ENCODE assay signal across 12 cellular contexts in genomic region chr5:116532762-116533525, GRCh38. TPM values are rescaled to one million over a fixed set of nuclear protein-coding genes. Genes with fewer than 3 reads are reported as not detected.
A peak's percentile ranks its signal among the peaks of the same experiment; 100 is the strongest.
DNase-seq lines count a peak whose midpoint lies in the region; ATAC-seq, FAIRE-seq and TF ChIP-seq lines count a peak whose summit lies in the region.
"Had no signal": no experiment of that assay in that cellular context is flagged by ENCODE, and none has a peak within 500 bp of the region (broad histone marks: within the 10 kb centered on the region; RNA-seq: fewer than 3 reads in every experiment).

No MANE protein-coding gene starts in this region.

- ATAC-seq in GM19452 (IDR thresholded peaks at IDR 0.05; ENCODE audit: unreplicated experiment) (peak; percentile 81), HG03025 (IDR thresholded peaks at IDR 0.05; ENCODE audit: low FRiP score, unreplicated experiment) (no peak), HG02970 (IDR thresholded peaks at IDR 0.05; ENCODE audit: low FRiP score, unreplicated experiment) (no peak)
- ATAC-seq: HCT116 had no signal

- H3K14ac ChIP-seq in trophoblast cell (ENCODE audit: low read length), result no peak overlapping the region

- no peaks in the 10 kb centered on the region for H3K9me3 Mint-ChIP-seq in activated CD4-positive, alpha-beta memory T cell treated with anti-CD3 and anti-CD28 coated beads for 36 hours
- H3K9me3 Mint-ChIP-seq: activated naive CD4-positive, alpha-beta T cell treated with anti-CD3 and anti-CD28 coated beads, Interleukin-2, amount 10 ng/mL, durations not matched to agents 7 days and 5 days had no signal

- peaks cover 2 to 4% of the 10 kb centered on the region in 2 experiments for H3K36me3 ChIP-seq in trophoblast cell (ENCODE audit: control insufficient read depth in 1 of 2, insufficient read depth in 2 of 2, low read length in 2 of 2)
- H3K36me3 ChIP-seq: esophagus squamous epithelium had no signal

- H2BK12ac ChIP-seq in trophoblast cell (ENCODE audit: low read length), result no peak overlapping the region

- H2AK5ac ChIP-seq in trophoblast cell (ENCODE audit: low read length), result no peak overlapping the region

- H3K27ac ChIP-seq in trophoblast cell (ENCODE audit: low read depth, low read length), result no peak overlapping the region
- H3K27ac ChIP-seq: esophagus squamous epithelium had no signal

- FAIRE-seq in D721Med (lab: Jason Lieb, UNC), result no peak

- H3K4me2 ChIP-seq in trophoblast cell (ENCODE audit: low read length), result no peak overlapping the region

- H3K4me3 Mint-ChIP-seq in activated CD4-positive, alpha-beta memory T cell treated with anti-CD3 and anti-CD28 coated beads for 36 hours, result no peak overlapping the region
- H3K4me3 Mint-ChIP-seq: activated naive CD4-positive, alpha-beta T cell treated with anti-CD3 and anti-CD28 coated beads, Interleukin-2, amount 10 ng/mL, durations not matched to agents 7 days and 5 days had no signal

- H3K27ac Mint-ChIP-seq in activated CD4-positive, alpha-beta memory T cell treated with anti-CD3 and anti-CD28 coated beads for 36 hours, result no peak overlapping the region
- H3K27ac Mint-ChIP-seq: activated naive CD4-positive, alpha-beta T cell treated with anti-CD3 and anti-CD28 coated beads, Interleukin-2, amount 10 ng/mL, durations not matched to agents 7 days and 5 days had no signal

- no peaks in the 10 kb centered on the region for H3K79me1 ChIP-seq in trophoblast cell (ENCODE audit: low read length)

- H3K9ac ChIP-seq in trophoblast cell (ENCODE audit: low read length), result no peak overlapping the region

- no CpG with 5 or more reads among the region's 3 CpGs for WGBS in trophoblast cell (ENCODE audit: extremely low coverage, insufficient coverage, insufficient read length)

- no peaks in the 10 kb centered on the region for H3K27me3 Mint-ChIP-seq in activated CD4-positive, alpha-beta memory T cell treated with anti-CD3 and anti-CD28 coated beads for 36 hours
- H3K27me3 Mint-ChIP-seq: activated naive CD4-positive, alpha-beta T cell treated with anti-CD3 and anti-CD28 coated beads, Interleukin-2, amount 10 ng/mL, durations not matched to agents 7 days and 5 days had no signal

- H3K4me3 ChIP-seq in trophoblast cell (ENCODE audit: low read depth, low read length), result no peak overlapping the region
- H3K4me3 ChIP-seq: esophagus squamous epithelium had no signal

- peaks cover 15 to 25% of the 10 kb centered on the region in 2 experiments for H3K4me1 ChIP-seq in trophoblast cell (ENCODE audit: control insufficient read depth in 1 of 2, insufficient read depth in 2 of 2, low read length in 2 of 2)

- peak overlapping the region; percentile 84 for H3K4ac ChIP-seq in trophoblast cell (ENCODE audit: low read depth, low read length)

- H3K79me2 ChIP-seq in trophoblast cell (ENCODE audit: control insufficient read depth, insufficient read depth, low read length, poor library complexity), result peaks cover 26% of the 10 kb centered on the region

- H3K27me3 ChIP-seq in trophoblast cell (ENCODE audit: insufficient read depth, low read length), result no peaks in the 10 kb centered on the region
- H3K27me3 ChIP-seq: esophagus squamous epithelium had no signal

- CTCF ChIA-PET in activated CD4-positive, alpha-beta memory T cell treated with anti-CD3 and anti-CD28 coated beads for 36 hours (lab: Charles Lee), result no interaction called here

- no peak overlapping the region for H2BK5ac ChIP-seq in trophoblast cell (ENCODE audit: low read depth, low read length, poor library complexity)

- no peaks in the 10 kb centered on the region for H3K4me1 Mint-ChIP-seq in activated CD4-positive, alpha-beta memory T cell treated with anti-CD3 and anti-CD28 coated beads for 36 hours (ENCODE audit: low read depth)
- H3K4me1 Mint-ChIP-seq: activated naive CD4-positive, alpha-beta T cell treated with anti-CD3 and anti-CD28 coated beads, Interleukin-2, amount 10 ng/mL, durations not matched to agents 7 days and 5 days had no signal

- H3K18ac ChIP-seq in trophoblast cell (ENCODE audit: low read length), result no peak overlapping the region

- H4K91ac ChIP-seq in trophoblast cell (ENCODE audit: low read depth, low read length), result no peak overlapping the region

- H3K9me3 ChIP-seq in trophoblast cell (ENCODE audit: insufficient read depth, low read depth, low read length), result no peaks in the 10 kb centered on the region
- H3K9me3 ChIP-seq: esophagus squamous epithelium had no signal

- H3K36me3 Mint-ChIP-seq in activated CD4-positive, alpha-beta memory T cell treated with anti-CD3 and anti-CD28 coated beads for 36 hours, result no peaks in the 10 kb centered on the region
- H3K36me3 Mint-ChIP-seq: activated naive CD4-positive, alpha-beta T cell treated with anti-CD3 and anti-CD28 coated beads, Interleukin-2, amount 10 ng/mL, durations not matched to agents 7 days and 5 days had no signal

- intact Hi-C loops in activated CD4-positive, alpha-beta memory T cell treated with anti-CD3 and anti-CD28 coated beads for 36 hours (cut with micrococcal nuclease), result no loop called here

- DNase-seq in HuH-7 (ENCODE audit: low spot score), result peak; percentile 10
- peak; percentile 11 for DNase-seq in SW480 (ENCODE audit: low spot score)
- DNase-seq in trophoblast cell, result no peak
- DNase-seq in activated CD4-positive, alpha-beta memory T cell treated with anti-CD3 and anti-CD28 coated beads for 36 hours, result no peak
- no peak for DNase-seq in D721Med (ENCODE audit: insufficient read length, low spot score)
- DNase-seq: activated naive CD4-positive, alpha-beta T cell treated with anti-CD3 and anti-CD28 coated beads, Interleukin-2, amount 10 ng/mL, durations not matched to agents 7 days and 5 days; esophagus squamous epithelium; T-helper 2 cell had no signal

- no peak overlapping the region for H4K12ac ChIP-seq in trophoblast cell (ENCODE audit: low read depth, low read length)

- TF ChIP-seq CTCF in D721Med (IDR thresholded peaks at IDR 0.05; ENCODE audit: insufficient read depth, missing control alignments), result no peak

- H3K23ac ChIP-seq in trophoblast cell (ENCODE audit: low read length), result no peak overlapping the region

- H4K8ac ChIP-seq in trophoblast cell (ENCODE audit: low read depth, low read length), result no peak overlapping the region

- H2BK120ac ChIP-seq in trophoblast cell (ENCODE audit: insufficient read depth, low read length, poor library complexity), result no peak overlapping the region

- POLR2A ChIA-PET in activated CD4-positive, alpha-beta memory T cell treated with anti-CD3 and anti-CD28 coated beads for 36 hours (lab: Charles Lee), result no interaction called here

- no peak overlapping the region for H2AFZ ChIP-seq in trophoblast cell (ENCODE audit: insufficient read depth, low read length, poor library complexity)

RNA-seq across cellular contexts. Expression of gene SEMA6A, which starts 41.7 kb away (rescaled TPM):
- polyA plus RNA-seq in trophoblast cell (2013), result 559 and 563 TPM in 2 replicates
- not detected for total RNA-seq in activated CD4-positive, alpha-beta memory T cell treated with anti-CD3 and anti-CD28 coated beads for 36 hours

Comparison
In these comparisons a context has a peak if more than half of its experiments do, and no peak if none do; other contexts are left out.
1. DNase-seq: peak in HuH-7 (single experiment) and SW480 (single experiment); none in trophoblast cell (0 of 2), activated CD4-positive, alpha-beta memory T cell treated with anti-CD3 and anti-CD28 coated beads for 36 hours (single experiment) and D721Med (single experiment).